In genomic region chr6:31157543-31158139, GRCh38 we compare ENCODE assay signal across 8 cellular contexts. TPM values are rescaled to one million over a fixed set of nuclear protein-coding genes. Genes with fewer than 3 reads are reported as not detected.
DNase-seq lines count a peak whose midpoint lies in the region; FAIRE-seq and TF ChIP-seq lines count a peak whose summit lies in the region.

Gene CCHCR1, minus strand, starts transcription at chr6:31157802. Its CDS starts 202 bp downstream, at chr6:31157600.

- peak within 1 kb of the TSS; percentile 92 for H3K9ac ChIP-seq in astrocyte (ENCODE audit: low read length)

- peak within 1 kb of the TSS; percentile 1 for H3K27ac Mint-ChIP-seq in astrocyte (ENCODE audit: unreplicated experiment)
- H3K27ac Mint-ChIP-seq in immature natural killer cell: peak within 1 kb of the TSS; percentile 82 to 98 (median 84)
- peak within 1 kb of the TSS; percentile 88 for H3K27ac Mint-ChIP-seq in stimulated activated naive CD8-positive, alpha-beta T cell treated with anti-CD3 and anti-CD28 coated beads, Interleukin-15, Interleukin-2, amounts not matched to agents 100 ng/mL and 50 ng/mL, for 24 hours

- no peaks in the 10 kb centered on the region for H3K9me3 ChIP-seq in astrocyte (ENCODE audit: insufficient read depth, low read depth, low read length)

- DNase-seq in AG09309 (ENCODE audit: low read depth) (no peak), HFF-Myc (ENCODE audit: extremely low read depth, low read depth) (no peak), astrocyte (ENCODE audit: low read depth) (no peak), immature natural killer cell (no peak), NCI-H345 (lab: John Stamatoyannopoulos, UW) (no peak), NCI-H524 treated with DMSO at 0.1 percent for 48 hours (lab: John Stamatoyannopoulos, UW) (no peak), EL (no peak)

- H3K27me3 Mint-ChIP-seq in astrocyte (ENCODE audit: low read depth, unreplicated experiment): no peaks in the 10 kb centered on the region
- H3K27me3 Mint-ChIP-seq in immature natural killer cell (ENCODE audit: low read depth in 3 of 3): peaks cover 2 to 7% (median 2%) of the 10 kb centered on the region in 3 donors
- no peaks in the 10 kb centered on the region for H3K27me3 Mint-ChIP-seq in stimulated activated naive CD8-positive, alpha-beta T cell treated with anti-CD3 and anti-CD28 coated beads, Interleukin-15, Interleukin-2, amounts not matched to agents 100 ng/mL and 50 ng/mL, for 24 hours

- H3K4me1 Mint-ChIP-seq in astrocyte (ENCODE audit: low read depth, unreplicated experiment) (peaks cover 2% of the 10 kb centered on the region), immature natural killer cell (peaks cover 25 to 32% of the 10 kb centered on the region in 2 donors)
- peaks cover 35% of the 10 kb centered on the region for H3K4me1 Mint-ChIP-seq in stimulated activated naive CD8-positive, alpha-beta T cell treated with anti-CD3 and anti-CD28 coated beads, Interleukin-15, Interleukin-2, amounts not matched to agents 100 ng/mL and 50 ng/mL, for 24 hours (ENCODE audit: low read depth)

- peak within 1 kb of the TSS; percentile 91 for H3K4me3 ChIP-seq in AG09309 (ENCODE audit: control insufficient read depth, low read depth, low read length)
- peak within 1 kb of the TSS; percentile 76 for H3K4me3 ChIP-seq in HFF-Myc (replicated peaks; ENCODE audit: low read depth, low read length)
- peak within 1 kb of the TSS; percentile 77 for H3K4me3 ChIP-seq in astrocyte (ENCODE audit: insufficient read depth, low read depth, low read length)

- H2AFZ ChIP-seq in astrocyte (ENCODE audit: low read depth, low read length): peak within 1 kb of the TSS; percentile 92

- no peaks in the 10 kb centered on the region for H4K20me1 ChIP-seq in astrocyte (ENCODE audit: insufficient read depth, low read length)

- no peaks in the 10 kb centered on the region for H3K36me3 ChIP-seq in astrocyte (ENCODE audit: insufficient read depth, low read length)

- TF ChIP-seq CTCF in AG09309 (IDR thresholded peaks at IDR 0.05; ENCODE audit: control insufficient read depth, insufficient read depth, low read depth, low read length, missing control alignments) (no peak), HFF-Myc (IDR thresholded peaks at IDR 0.05; ENCODE audit: low read depth, low read length, missing control alignments) (no peak), astrocyte (IDR thresholded peaks at IDR 0.05; ENCODE audit: insufficient read depth, low read depth, low read length) (no peak)

- H3K4me3 Mint-ChIP-seq in astrocyte (ENCODE audit: unreplicated experiment) (peak within 1 kb of the TSS; percentile 91), immature natural killer cell (peak within 1 kb of the TSS; percentile 84 to 96 (median 93))
- peak within 1 kb of the TSS; percentile 99 for H3K4me3 Mint-ChIP-seq in stimulated activated naive CD8-positive, alpha-beta T cell treated with anti-CD3 and anti-CD28 coated beads, Interleukin-15, Interleukin-2, amounts not matched to agents 100 ng/mL and 50 ng/mL, for 24 hours

- peaks cover 16% of the 10 kb centered on the region for H3K79me2 ChIP-seq in astrocyte (ENCODE audit: insufficient read depth, low read length)

- peak within 1 kb of the TSS; percentile 93 for H3K4me2 ChIP-seq in astrocyte (ENCODE audit: low read length)

- H3K9me3 Mint-ChIP-seq in astrocyte (ENCODE audit: unreplicated experiment): no peaks in the 10 kb centered on the region
- H3K9me3 Mint-ChIP-seq in immature natural killer cell: no peaks in the 10 kb centered on the region
- no peaks in the 10 kb centered on the region for H3K9me3 Mint-ChIP-seq in stimulated activated naive CD8-positive, alpha-beta T cell treated with anti-CD3 and anti-CD28 coated beads, Interleukin-15, Interleukin-2, amounts not matched to agents 100 ng/mL and 50 ng/mL, for 24 hours

- H3K36me3 Mint-ChIP-seq in astrocyte (ENCODE audit: low read depth, unreplicated experiment) (peaks cover 4% of the 10 kb centered on the region), immature natural killer cell (peaks cover 0 to 7% (median 3%) of the 10 kb centered on the region in 3 donors)
- H3K36me3 Mint-ChIP-seq in stimulated activated naive CD8-positive, alpha-beta T cell treated with anti-CD3 and anti-CD28 coated beads, Interleukin-15, Interleukin-2, amounts not matched to agents 100 ng/mL and 50 ng/mL, for 24 hours (ENCODE audit: low read depth): peaks cover 46% of the 10 kb centered on the region

- H3K27ac ChIP-seq in astrocyte (ENCODE audit: low read depth, low read length): peak within 1 kb of the TSS; percentile 77

- no peak for FAIRE-seq in astrocyte (lab: Jason Lieb, UNC)

- peaks cover 13% of the 10 kb centered on the region for H3K4me1 ChIP-seq in astrocyte (ENCODE audit: insufficient read depth, low read length)

- no peaks in the 10 kb centered on the region for H3K27me3 ChIP-seq in astrocyte (ENCODE audit: insufficient read depth, low read length)

RNA-seq across cellular contexts. Expression of gene CCHCR1, which starts in this region (rescaled TPM):
- 10.2 and 11.5 TPM in 2 replicates for total RNA-seq in astrocyte
- 1 to 10 TPM in 2 of 3 donors, under 1 TPM in 1; 0.42 to 6.1 (median 4.8) TPM for polyA plus RNA-seq in immature natural killer cell

Comparison
In these comparisons a context has a peak if more than half of its experiments do, and no peak if none do; other contexts are left out.
1. H3K27ac Mint-ChIP-seq: peak in every context shown above with its lines; median percentile 88 in stimulated activated naive CD8-positive, alpha-beta T cell treated with anti-CD3 and anti-CD28 coated beads, Interleukin-15, Interleukin-2, amounts not matched to agents 100 ng/mL and 50 ng/mL, for 24 hours; 84 in immature natural killer cell; 1 in astrocyte.